16 cellular contexts compared by ENCODE assay signal in the genomic region with DNA sequence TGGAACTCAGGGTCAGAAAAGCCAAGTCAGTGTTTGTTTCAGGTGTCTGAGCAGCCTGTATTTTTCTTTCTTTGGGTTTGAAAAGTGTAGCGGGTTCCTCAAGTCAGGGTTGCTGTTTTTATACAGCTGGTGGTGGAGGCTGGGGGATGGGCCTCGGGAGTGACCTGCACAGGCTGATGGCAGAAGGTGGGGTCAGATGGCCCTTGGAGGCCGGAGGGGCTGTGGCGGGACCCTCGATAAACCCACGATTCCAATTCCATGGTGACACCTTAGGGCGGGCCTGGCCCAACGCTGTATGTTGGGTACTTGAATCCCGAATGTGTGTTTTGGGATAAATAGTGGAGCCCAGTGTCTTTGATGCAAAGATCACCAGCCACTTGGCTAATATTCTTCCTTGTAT. TPM values are rescaled to one million over a fixed set of nuclear protein-coding genes. Genes with fewer than 3 reads are reported as not detected.
DNase-seq lines count a peak whose midpoint lies in the region; ATAC-seq and TF ChIP-seq lines count a peak whose summit lies in the region.
"Had no signal": no experiment of that assay in that cellular context is flagged by ENCODE, and none has a peak within 500 bp of the region (broad histone marks: within the 10 kb centered on the region; RNA-seq: fewer than 3 reads in every experiment).

No MANE protein-coding gene starts in this region.

- H3K27ac ChIP-seq in BLaER1 (no peak overlapping the region), OCI-LY1 (ENCODE audit: low read depth, low read length, poor library complexity, severe bottlenecking) (peak overlapping the region; percentile 90), lower lobe of right lung (no peak overlapping the region), gastrocnemius medialis (no peak overlapping the region), mesendoderm (ENCODE audit: low read depth, low read length) (no peak overlapping the region)
- H3K27ac ChIP-seq: 22Rv1, GM23248 had no signal

- H3K56ac ChIP-seq in mesendoderm (ENCODE audit: low read length): no peak overlapping the region

- H2AK5ac ChIP-seq in mesendoderm (ENCODE audit: low read length): no peak overlapping the region

- H3K18ac ChIP-seq in mesendoderm (ENCODE audit: low read length): no peak overlapping the region

- H3K4me3 ChIP-seq in BLaER1 (no peak overlapping the region), OCI-LY1 (ENCODE audit: low read depth, low read length, poor library complexity, severe bottlenecking) (no peak overlapping the region), lower lobe of right lung (no peak overlapping the region), gastrocnemius medialis (no peak overlapping the region), mesendoderm (ENCODE audit: low read length) (no peak overlapping the region)
- H3K4me3 ChIP-seq: GM23248 had no signal

- H4K8ac ChIP-seq in mesendoderm (ENCODE audit: low read depth, low read length): no peak overlapping the region

- no peak overlapping the region for H2BK5ac ChIP-seq in mesendoderm (ENCODE audit: low read length)

- H3K4me2 ChIP-seq in BLaER1: peak overlapping the region; percentile 84
- no peak overlapping the region for H3K4me2 ChIP-seq in OCI-LY1 (ENCODE audit: low read length)
- H3K4me2 ChIP-seq in mesendoderm (ENCODE audit: low read length): no peak overlapping the region

- H3F3A ChIP-seq in OCI-LY1 (ENCODE audit: insufficient read depth, low read length): no peaks in the 10 kb centered on the region

- DNase-seq in lower lobe of right lung (peak; percentile 35), gastrocnemius medialis (no peak), mesendoderm (no peak), Right ventricle myocardium inferior (ENCODE audit: missing footprints) (no peak)
- DNase-seq: C1 segment of cervical spinal cord; Caco-2; CD4-positive, CD25-positive, alpha-beta regulatory T cell; CD8-positive, alpha-beta T cell; DMS153; DND-41; GM23248; H9 had no signal

- H3K9me3 ChIP-seq in BLaER1 (no peaks in the 10 kb centered on the region), OCI-LY1 (ENCODE audit: low read length) (no peaks in the 10 kb centered on the region), lower lobe of right lung (no peaks in the 10 kb centered on the region), gastrocnemius medialis (no peaks in the 10 kb centered on the region)
- H3K9me3 ChIP-seq: Caco-2 had no signal

- H3K9ac ChIP-seq in BLaER1 (no peak overlapping the region), OCI-LY1 (ENCODE audit: low read length) (no peak overlapping the region), mesendoderm (ENCODE audit: low read length) (no peak overlapping the region)
- H3K9ac ChIP-seq: GM23248 had no signal

- H3K9me2 ChIP-seq in OCI-LY1 (ENCODE audit: low read depth, low read length): no peaks in the 10 kb centered on the region

- H3K79me2 ChIP-seq in OCI-LY1 (ENCODE audit: insufficient read depth, low read length) (no peaks in the 10 kb centered on the region), mesendoderm (ENCODE audit: control insufficient read depth, insufficient read depth, low read length) (no peaks in the 10 kb centered on the region)

- no peak for TF ChIP-seq POLR2A in gastrocnemius medialis (IDR thresholded peaks at IDR 0.05)

- no peaks in the 10 kb centered on the region for H4K20me1 ChIP-seq in BLaER1
- H4K20me1 ChIP-seq in OCI-LY1 (ENCODE audit: insufficient read depth, low read length): no peaks in the 10 kb centered on the region

- WGBS in mesendoderm (ENCODE audit: extremely low coverage, insufficient coverage, low lambda C conversion rate): no CpG with 5 or more reads among the region's 9 CpGs

- in situ Hi-C loops in gastrocnemius medialis (cut with MboI; ENCODE audit: low sequenced_read_pairs in 4 of 4): loop anchor here in 3 of 4 donors (10.0 to 25.0 kb wide), 3 partner anchors 157 to 684 kb away; partner anchors contain the start of gene FOXF1 (in 1 of the 3)

- no peaks in the 10 kb centered on the region for H3K79me1 ChIP-seq in mesendoderm (ENCODE audit: low read length)

- no peaks in the 10 kb centered on the region for H3K27me3 ChIP-seq in BLaER1
- no peaks in the 10 kb centered on the region; the same call in 1 of the 2 replicates for H3K27me3 ChIP-seq in OCI-LY1 (ENCODE audit: insufficient read depth, low read length)
- H3K27me3 ChIP-seq in lower lobe of right lung (ENCODE audit: low read depth): peaks cover 22% of the 10 kb centered on the region
- peaks cover 11 to 22% (median 22%) of the 10 kb centered on the region in 3 donors for H3K27me3 ChIP-seq in gastrocnemius medialis
- H3K27me3 ChIP-seq in mesendoderm (ENCODE audit: insufficient read depth, low read length, poor library complexity): no peaks in the 10 kb centered on the region

- ATAC-seq in lower lobe of right lung (no peak), gastrocnemius medialis (no peak), Right ventricle myocardium inferior (no peak)
- ATAC-seq: CD8-positive, alpha-beta T cell; HCT116 had no signal

- no peaks in the 10 kb centered on the region for H3K36me3 ChIP-seq in BLaER1
- H3K36me3 ChIP-seq in OCI-LY1 (ENCODE audit: insufficient read depth, low read length): no peaks in the 10 kb centered on the region
- H3K36me3 ChIP-seq in lower lobe of right lung: no peaks in the 10 kb centered on the region
- no peaks in the 10 kb centered on the region for H3K36me3 ChIP-seq in gastrocnemius medialis
- H3K36me3 ChIP-seq in mesendoderm (ENCODE audit: control insufficient read depth, insufficient read depth, low read length): no peaks in the 10 kb centered on the region

- H2BK120ac ChIP-seq in mesendoderm (ENCODE audit: low read depth, low read length): no peak overlapping the region

- H3K4me1 ChIP-seq in BLaER1 (peaks cover 88% of the 10 kb centered on the region), OCI-LY1 (ENCODE audit: insufficient read depth, low read length, severe bottlenecking) (peaks cover 50% of the 10 kb centered on the region), lower lobe of right lung (peaks cover 4% of the 10 kb centered on the region), gastrocnemius medialis (no peaks in the 10 kb centered on the region), mesendoderm (ENCODE audit: control insufficient read depth, low read depth, low read length) (no peaks in the 10 kb centered on the region)
- H3K4me1 ChIP-seq: Caco-2 had no signal

- no peak overlapping the region for H2BK15ac ChIP-seq in mesendoderm (replicated peaks; ENCODE audit: low read depth)

- H3K4ac ChIP-seq in mesendoderm (ENCODE audit: low read depth, low read length): no peak overlapping the region

- TF ChIP-seq CTCF in OCI-LY1 (IDR thresholded peaks at IDR 0.05; ENCODE audit: low read length) (no peak), lower lobe of right lung (IDR thresholded peaks at IDR 0.05) (no peak), gastrocnemius medialis (IDR thresholded peaks at IDR 0.05 in 4 of 5, conservative IDR thresholded peaks at IDR 0.05 in 1 of 5) (no peak)

- H4K5ac ChIP-seq in mesendoderm (ENCODE audit: low read length): no peak overlapping the region

- no peak overlapping the region for H3K23ac ChIP-seq in mesendoderm (ENCODE audit: low read length)

- intact Hi-C loops in lower lobe of right lung (cut with DNase I): loop anchor here (10.0 kb wide), 2 partner anchors 157 to 187 kb away; no protein-coding TSS in a partner anchor
- intact Hi-C loops in gastrocnemius medialis (cut with DNase I; ENCODE audit: low total_unique reads): no loop called here
- intact Hi-C loops in Right ventricle myocardium inferior (cut with DNase I): no loop called here

- H2AFZ ChIP-seq in OCI-LY1 (ENCODE audit: low read length): no peak overlapping the region
- H2AFZ ChIP-seq: GM23248 had no signal

RNA-seq across cellular contexts. Expression of gene COX4I1, which starts 28.7 kb away (rescaled TPM):
- total RNA-seq in lower lobe of right lung (391 TPM), gastrocnemius medialis (100 to 1,000 TPM; 666 to 782 (median 689) TPM), Right ventricle myocardium inferior (2,129 TPM)
- polyA plus RNA-seq in mesendoderm (2013, experiment 1 of 2): 818 TPM
- polyA plus RNA-seq in mesendoderm (2013, experiment 2 of 2): 789 TPM

RNA-seq across cellular contexts. Expression of gene EMC8, which starts 28.8 kb away (rescaled TPM):
- total RNA-seq in lower lobe of right lung (21.9 TPM), gastrocnemius medialis (10 to 100 TPM; 29.6 to 39.8 (median 36.4) TPM), Right ventricle myocardium inferior (25.8 TPM)
- 40.5 TPM for polyA plus RNA-seq in mesendoderm (2013, experiment 1 of 2)
- polyA plus RNA-seq in mesendoderm (2013, experiment 2 of 2): 39.9 TPM
